In the genomic region with DNA sequence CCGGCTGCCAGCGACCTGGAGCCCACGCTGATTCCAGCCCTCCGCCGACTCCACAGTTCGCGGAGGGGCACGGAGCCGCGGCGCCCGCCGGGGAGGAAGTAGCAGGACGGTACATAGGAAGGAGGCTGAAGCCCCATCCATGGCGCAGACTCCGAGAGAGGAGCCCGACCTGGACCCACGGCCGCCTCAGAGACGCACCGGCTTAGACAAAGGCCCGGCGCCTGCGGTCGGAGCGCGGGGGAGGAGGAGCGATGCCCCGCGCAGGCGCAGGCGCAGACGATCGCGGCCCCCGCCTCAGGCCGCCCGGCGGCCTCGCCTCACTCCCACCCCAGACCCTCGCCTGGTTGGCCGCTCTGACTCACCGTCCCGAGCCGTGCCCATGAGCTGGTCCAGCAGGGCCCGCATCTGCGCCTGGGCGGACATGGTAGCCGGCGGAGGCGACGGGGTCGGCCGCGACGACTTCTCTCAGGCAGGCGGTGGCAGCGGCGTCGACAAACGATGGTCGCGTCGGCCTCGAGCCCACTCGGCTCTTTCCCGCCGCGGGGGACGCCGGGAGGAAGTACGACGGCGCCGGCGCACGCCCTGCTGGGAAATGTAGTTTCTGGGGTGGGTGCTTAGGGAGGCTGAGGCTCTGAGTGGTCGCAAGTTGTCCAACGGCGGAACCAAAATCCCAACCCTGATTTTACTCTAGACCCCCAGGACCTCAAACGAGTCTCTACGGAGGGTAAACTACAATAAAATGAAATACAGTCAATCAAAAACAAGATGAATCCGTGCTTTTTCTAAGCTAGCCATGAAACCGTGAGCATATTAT, we compare ENCODE assay signal across 8 cellular contexts. TPM values are rescaled to one million over a fixed set of nuclear protein-coding genes. Genes with fewer than 3 reads are reported as not detected.
DNase-seq lines count a peak whose midpoint lies in the region; ATAC-seq, FAIRE-seq and TF ChIP-seq lines count a peak whose summit lies in the region.

A gene with protein sequence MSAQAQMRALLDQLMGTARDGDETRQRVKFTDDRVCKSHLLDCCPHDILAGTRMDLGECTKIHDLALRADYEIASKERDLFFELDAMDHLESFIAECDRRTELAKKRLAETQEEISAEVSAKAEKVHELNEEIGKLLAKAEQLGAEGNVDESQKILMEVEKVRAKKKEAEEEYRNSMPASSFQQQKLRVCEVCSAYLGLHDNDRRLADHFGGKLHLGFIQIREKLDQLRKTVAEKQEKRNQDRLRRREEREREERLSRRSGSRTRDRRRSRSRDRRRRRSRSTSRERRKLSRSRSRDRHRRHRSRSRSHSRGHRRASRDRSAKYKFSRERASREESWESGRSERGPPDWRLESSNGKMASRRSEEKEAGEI (minus strand): TSS at position 533 of the 814 bp plus-strand sequence. CDS start 110 bp downstream, at position 423.

- WGBS in pancreas, 2 donors: 1 to 2% methylated on average over 56 to 84 of the region's 84 CpGs
- WGBS in thyroid gland, 2 donors: 2 to 8% methylated on average over 9 to 52 of the region's 84 CpGs

- H3K4me1 ChIP-seq in pancreas (peaks cover 6 to 16% (median 10%) of the 10 kb centered on the region in 3 donors), thyroid gland (peaks cover 8 to 10% of the 10 kb centered on the region in 2 donors)

- peak within 1 kb of the TSS; percentile 89 to 94 (median 92) for H3K27ac ChIP-seq in pancreas
- peak within 1 kb of the TSS; percentile 86 to 97 (median 92) for H3K27ac ChIP-seq in thyroid gland

- H3K27me3 ChIP-seq in pancreas (no peaks in the 10 kb centered on the region), thyroid gland (no peaks in the 10 kb centered on the region)

- no peak for FAIRE-seq in pancreas (lab: Jason Lieb, UNC)

- intact Hi-C loops in Right ventricle myocardium inferior (cut with DNase I) (loop anchor here (5.0 kb wide), 1 partner anchor 123 kb away; a partner anchor contains a TSS), pancreas (cut with DNase I) (loop anchor here in 1 of 3 donors (5.0 kb wide), 1 partner anchor 48 kb away; a partner anchor contains a TSS), thyroid gland (cut with DNase I) (no loop called here)

- POLR2A ChIA-PET in GM10248 (lab: Yijun Ruan, JAX): no interaction called here

- peaks cover 0 to 22% (median 0%) of the 10 kb centered on the region in 3 donors for H3K36me3 ChIP-seq in pancreas
- peaks cover 18 to 34% of the 10 kb centered on the region in 2 donors for H3K36me3 ChIP-seq in thyroid gland

- TF ChIP-seq POLR2A in thyroid gland (IDR thresholded peaks at IDR 0.05): peak; percentile 95 to 96

- H3K4me3 ChIP-seq in pancreas (peak within 1 kb of the TSS; percentile 84 to 98 (median 88)), thyroid gland (replicated peaks in 1 of 3) (peak within 1 kb of the TSS; percentile 53 to 71 (median 66))

- TF ChIP-seq CTCF in GM10248 (IDR thresholded peaks at IDR 0.05; ENCODE audit: control extremely low read depth, extremely low read depth, low read depth, missing control alignments): no peak
- no peak for TF ChIP-seq CTCF in pancreas (IDR thresholded peaks at IDR 0.05)
- peak in 1 of 6 experiments; percentile 7 for TF ChIP-seq CTCF in thyroid gland (IDR thresholded peaks at IDR 0.05)

- peak; percentile 73 for ATAC-seq in HG02623 (IDR thresholded peaks at IDR 0.05; ENCODE audit: unreplicated experiment)
- ATAC-seq in Right ventricle myocardium inferior: peak; percentile 97
- ATAC-seq in pancreas: peak; percentile 88 to 97 (median 95)

- H3K9me3 ChIP-seq in pancreas: no peaks in the 10 kb centered on the region
- no peaks in the 10 kb centered on the region for H3K9me3 ChIP-seq in thyroid gland

- CTCF ChIA-PET in GM10248 (lab: Yijun Ruan, JAX): interaction anchor here (1.0 to 1.6 kb wide), 7 partner anchors 11 to 132 kb away, joined by 3 to 5 read pairs (median 4); a partner anchor contains a TSS

- DNase-seq in GM10248 (ENCODE audit: extremely low spot score) (peak; percentile 92), NCI-H1105 treated with DMSO at 0.1 percent for 48 hours (lab: John Stamatoyannopoulos, UW) (peak; percentile 77), SW 1271 (lab: John Stamatoyannopoulos, UW) (peak; percentile 39 to 68), Right ventricle myocardium inferior (ENCODE audit: missing footprints) (peak; percentile 95), pancreas (peak; percentile 76 to 95 (median 82)), thyroid gland (peak; percentile 85 to 86)
- DNase-seq in activated naive CD8-positive, alpha-beta T cell treated with anti-CD3 and anti-CD28 coated beads, Interleukin-2, amount 50 U/mL, for 16 hours (ENCODE audit: low read depth, low spot score): peak; percentile 71

RNA-seq across cellular contexts. Expression of the gene that starts here (rescaled TPM):
- total RNA-seq in Right ventricle myocardium inferior (23.5 TPM), pancreas (10 to 100 TPM; 20.6 to 54.4 (median 31.8) TPM), thyroid gland (100 to 1,000 TPM in 3 of 4 donors, 10 to 100 TPM in 1; 96.6 to 218 (median 149) TPM)
- polyA plus RNA-seq in pancreas: 100 to 1,000 TPM; 273 to 333 TPM

Comparison
In these comparisons a context has a peak if more than half of its experiments do, and no peak if none do; other contexts are left out.
1. Peak in every context shown above with its lines: DNase-seq, ATAC-seq, H3K4me3 ChIP-seq and H3K27ac ChIP-seq.